Comparison of ENCODE assay signal across 17 cellular contexts in genomic region chr7:47873767-47874166, GRCh38.
DNase-seq lines count a peak whose midpoint lies in the region; ATAC-seq and TF ChIP-seq lines count a peak whose summit lies in the region.
"Had no signal": no experiment of that assay in that cellular context is flagged by ENCODE, and none has a peak within 500 bp of the region (broad histone marks: within the 10 kb centered on the region; RNA-seq: fewer than 3 reads in every experiment).

No MANE protein-coding gene starts in this region.

- TF ChIP-seq CTCF in Panc1 (IDR thresholded peaks at IDR 0.05) (no peak), foreskin keratinocyte (conservative IDR thresholded peaks at IDR 0.05) (no peak)

- H3K9me3 ChIP-seq in Panc1 (ENCODE audit: control insufficient read depth, insufficient read depth, low read depth, low read length) = no peaks in the 10 kb centered on the region
- H3K9me3 ChIP-seq: BLaER1 treated with 17β-estradiol and CSF1 and Interleukin-3, amounts not matched to agents 10 nM and 100 nM had no signal

- H3K4me3 ChIP-seq in Panc1 (ENCODE audit: low read depth in 2 of 2, low read length in 2 of 2) = no peak overlapping the region
- H3K4me3 ChIP-seq: BLaER1 treated with 17β-estradiol and CSF1 and Interleukin-3, amounts not matched to agents 10 nM and 100 nM had no signal

- ATAC-seq in Panc1 (no peak), foreskin keratinocyte (peak; percentile 45), left colon (no peak)
- ATAC-seq: right cardiac atrium, Right ventricle myocardium inferior had no signal

- intact Hi-C loops in Panc1 (cut with micrococcal nuclease; ENCODE audit: unreplicated experiment) (no loop called here), left colon (cut with DNase I, micrococcal nuclease) (no loop called here)

- CTCF ChIA-PET in Panc1 (lab: Charles Lee) = interaction anchor here (0.6 kb wide), 1 partner anchor 431 kb away, joined by 3 read pairs; no protein-coding TSS in a partner anchor

- no TSS peak for BruUV-seq in Panc1 (replicated peaks; lab: Mats Ljungman, UMichigan)

- no peak overlapping the region for H3K27ac ChIP-seq in Panc1 (ENCODE audit: low read length)
- no peak overlapping the region for H3K27ac ChIP-seq in foreskin keratinocyte
- H3K27ac ChIP-seq: BLaER1 treated with 17β-estradiol and CSF1 and Interleukin-3, amounts not matched to agents 10 nM and 100 nM had no signal

- DNase-seq in A172 (ENCODE audit: low spot score) = peak; percentile 51
- DNase-seq in Daoy (ENCODE audit: low read depth) = peak; percentile 61
- DNase-seq in Panc1 (ENCODE audit: low read depth, low spot score) = peak; percentile 5
- peak; percentile 2 to 5 for DNase-seq in foreskin keratinocyte
- no peak for DNase-seq in NCI-H524 (lab: John Stamatoyannopoulos, UW)
- DNase-seq in middle frontal gyrus (ENCODE audit: extremely low spot score, low spot score) = no peak
- DNase-seq in AML-193 (lab: John Stamatoyannopoulos, UW) = no peak
- no peak for DNase-seq in left colon
- DNase-seq: activated CD4-positive, alpha-beta memory T cell treated with anti-CD3 and anti-CD28 coated beads, Interleukin-2, amount 10 ng/mL, durations not matched to agents 7 days and 5 days; activated gamma-delta T cell treated with Interleukin-2 at 50 U/mL for 16 hours; kidney; NCI-H1694; NCI-H526 treated with DMSO at 0.1 percent for 48 hours; right cardiac atrium; stimulated activated CD4-positive, alpha-beta T cell treated with anti-CD3 and anti-CD28 coated beads, Interleukin-2, amount 100 ng/mL, for 24 hours had no signal

- POLR2A ChIA-PET in Panc1 (lab: Charles Lee) = no interaction called here

- in situ Hi-C loops in Panc1 (cut with HindIII; ENCODE audit: low pct_unique_long_range_greater_than_20kb, low sequenced_read_pairs) = no loop called here

- H3K4me1 ChIP-seq in Panc1 (ENCODE audit: control insufficient read depth, insufficient read depth, low read length) = 0 out of 2 replicates have a peak, but pooled peaks cover 3% of the 10 kb centered on the region
- H3K4me1 ChIP-seq in foreskin keratinocyte = no peaks in the 10 kb centered on the region
- H3K4me1 ChIP-seq: BLaER1 treated with 17β-estradiol and CSF1 and Interleukin-3, amounts not matched to agents 10 nM and 100 nM had no signal

- H3K27me3 ChIP-seq in Panc1 (ENCODE audit: control insufficient read depth, insufficient read depth, low read length) (no peaks in the 10 kb centered on the region; the same call in 1 of the 2 replicates), foreskin keratinocyte (peaks cover 25% of the 10 kb centered on the region)
- H3K27me3 ChIP-seq: BLaER1 treated with 17β-estradiol and CSF1 and Interleukin-3, amounts not matched to agents 10 nM and 100 nM had no signal

- H3K36me3 ChIP-seq in Panc1 (ENCODE audit: control insufficient read depth, insufficient read depth, low read length) = no peaks in the 10 kb centered on the region
- H3K36me3 ChIP-seq: BLaER1 treated with 17β-estradiol and CSF1 and Interleukin-3, amounts not matched to agents 10 nM and 100 nM had no signal

Comparison
In these comparisons a context has a peak if more than half of its experiments do, and no peak if none do; other contexts are left out.
1. DNase-seq: peak in A172 (single experiment), Daoy (single experiment), Panc1 (single experiment) and foreskin keratinocyte (2 of 2); none in NCI-H524 (0 of 2), middle frontal gyrus (single experiment), AML-193 (0 of 2) and left colon (0 of 2).